Comparison of ENCODE assay signal across 9 cellular contexts in genomic region chr11:119361056-119361787, GRCh38. TPM values are rescaled to one million over a fixed set of nuclear protein-coding genes. Genes with fewer than 3 reads are reported as not detected.
A peak's percentile ranks its signal among the peaks of the same experiment; 100 is the strongest.
DNase-seq lines count a peak whose midpoint lies in the region; ATAC-seq and TF ChIP-seq lines count a peak whose summit lies in the region.
"Had no signal": no experiment of that assay in that cellular context is flagged by ENCODE, and none has a peak within 500 bp of the region (broad histone marks: within the 10 kb centered on the region; RNA-seq: fewer than 3 reads in every experiment).

No MANE protein-coding gene starts in this region.

- DNase-seq in Kasumi-1 (lab: John Stamatoyannopoulos, UW) (peak; percentile 47 to 73), SW 1271 (lab: John Stamatoyannopoulos, UW) (peak; percentile 56 to 83), foreskin keratinocyte (peak; percentile 87 to 90), psoas muscle (peak; percentile 82 to 92)

- H4K20me1 ChIP-seq in DOHH2 (ENCODE audit: control insufficient read depth, insufficient read depth, low read depth, low read length) = no peaks in the 10 kb centered on the region

- 15 to 29% (median 23%) methylated on average over 8 of the region's 8 CpGs for WGBS in psoas muscle, 3 donors

- H3K27ac ChIP-seq in DOHH2 (ENCODE audit: low read depth, low read length) (peak overlapping the region; percentile 63), foreskin keratinocyte (peak overlapping the region; percentile 45), psoas muscle (peak overlapping the region; percentile 97)

- ATAC-seq in foreskin keratinocyte = peak; percentile 91
- ATAC-seq in psoas muscle = peak; percentile 76 to 82 (median 79)
- no peak for ATAC-seq in GM18907 (IDR thresholded peaks at IDR 0.05; ENCODE audit: unreplicated experiment)
- ATAC-seq in HG03565 (IDR thresholded peaks at IDR 0.05; ENCODE audit: unreplicated experiment) = no peak
- ATAC-seq in HG03439 (IDR thresholded peaks at IDR 0.05; ENCODE audit: unreplicated experiment) = no peak

- peaks cover 39% of the 10 kb centered on the region for H3K36me3 ChIP-seq in DOHH2 (ENCODE audit: control insufficient read depth, low read length)
- H3K36me3 ChIP-seq in psoas muscle (ENCODE audit: insufficient read depth in 1 of 2, low read depth in 1 of 2) = peaks cover 8 to 36% of the 10 kb centered on the region in 2 donors

- TF ChIP-seq CTCF in DOHH2 (IDR thresholded peaks at IDR 0.05; ENCODE audit: low read depth, low read length, poor library complexity, severe bottlenecking) (no peak), foreskin keratinocyte (conservative IDR thresholded peaks at IDR 0.05) (peak; percentile 16), psoas muscle (IDR thresholded peaks at IDR 0.05) (no peak)

- H3K4me1 ChIP-seq in DOHH2 (ENCODE audit: control insufficient read depth, low read length) (peaks cover 91% of the 10 kb centered on the region), foreskin keratinocyte (peaks cover 20% of the 10 kb centered on the region), psoas muscle (peaks cover 61% of the 10 kb centered on the region)

- H3K27me3 ChIP-seq in DOHH2 (ENCODE audit: control insufficient read depth, low read length) (peaks cover 6% of the 10 kb centered on the region; the same call in 1 of the 2 replicates), foreskin keratinocyte (peaks cover 32% of the 10 kb centered on the region), psoas muscle (ENCODE audit: insufficient read depth in 3 of 3, low read length in 2 of 3) (no peaks in the 10 kb centered on the region)

- H3K79me2 ChIP-seq in DOHH2 (ENCODE audit: control insufficient read depth, low read length) = peaks cover 35% of the 10 kb centered on the region

- no peaks in the 10 kb centered on the region for H3K9me2 ChIP-seq in DOHH2 (replicated peaks; ENCODE audit: control insufficient read depth, low read length)

- intact Hi-C loops in psoas muscle (cut with DNase I) = no loop called here

- peak overlapping the region; percentile 91 for H3K4me2 ChIP-seq in DOHH2 (ENCODE audit: low read length)

- H3K9me3 ChIP-seq in DOHH2 (ENCODE audit: control insufficient read depth, insufficient read depth, low read length) = no peaks in the 10 kb centered on the region
- H3K9me3 ChIP-seq in psoas muscle = no peaks in the 10 kb centered on the region

- H3K4me3 ChIP-seq in DOHH2 (ENCODE audit: low read length) = peak overlapping the region; percentile 93
- peak overlapping the region; percentile 6 for H3K4me3 ChIP-seq in psoas muscle

- H3F3A ChIP-seq in DOHH2 (ENCODE audit: control insufficient read depth, insufficient read depth) = 0 out of 2 replicates have a peak, but pooled peaks cover 5% of the 10 kb centered on the region

RNA-seq across cellular contexts. Expression of gene MFRP, which starts 14.7 kb away (rescaled TPM):
- total RNA-seq in foreskin keratinocyte = not detected in 2 replicates
- not detected in 2 replicates for polyA plus RNA-seq in foreskin keratinocyte
- total RNA-seq in psoas muscle = not detected
- under 1 TPM in 2 of 3 donors, not detected in 1; 0.01 to 0.05 TPM for polyA plus RNA-seq in psoas muscle
- total RNA-seq: natural killer cell treated with Interleukin-12 subunit alpha and Interleukin-12 subunit beta and Interleukin-15 and Interleukin-18, amount 100 ng/mL, for 72 hours had no signal

RNA-seq across cellular contexts. Expression of gene USP2, which starts 20.3 kb away (rescaled TPM):
- total RNA-seq in foreskin keratinocyte (0.27 and 0.42 TPM in 2 replicates), psoas muscle (100 to 1,000 TPM in 3 of 4 donors, 10 to 100 TPM in 1; 75.8 to 210 (median 156) TPM)
- polyA plus RNA-seq in foreskin keratinocyte (0.26 and 0.45 TPM in 2 replicates), psoas muscle (10 to 100 TPM; 49.0 to 76.4 (median 57.4) TPM)
- total RNA-seq: natural killer cell treated with Interleukin-12 subunit alpha and Interleukin-12 subunit beta and Interleukin-15 and Interleukin-18, amount 100 ng/mL, for 72 hours had no signal

RNA-seq across cellular contexts. Expression of gene C1QTNF5, which starts 20.5 kb away (rescaled TPM):
- total RNA-seq in foreskin keratinocyte (not detected in 2 replicates), psoas muscle (10 to 100 TPM in 1 of 4 donors, 1 to 10 TPM in 3; 5.3 to 11.6 (median 8.8) TPM)
- polyA plus RNA-seq in foreskin keratinocyte (0.03 and 0.07 TPM in 2 replicates), psoas muscle (10 to 100 TPM in 1 of 3 donors, 1 to 10 TPM in 2; 3.2 to 12.0 (median 4.7) TPM)
- total RNA-seq: natural killer cell treated with Interleukin-12 subunit alpha and Interleukin-12 subunit beta and Interleukin-15 and Interleukin-18, amount 100 ng/mL, for 72 hours had no signal

RNA-seq across cellular contexts. Expression of gene RNF26, which starts 26.9 kb away (rescaled TPM):
- total RNA-seq in foreskin keratinocyte = 30.1 and 35.2 TPM in 2 replicates
- polyA plus RNA-seq in foreskin keratinocyte = 41.0 and 49.9 TPM in 2 replicates
- 1 to 10 TPM; 6.1 to 8.8 (median 7.5) TPM for total RNA-seq in psoas muscle
- polyA plus RNA-seq in psoas muscle = 1 to 10 TPM; 5.8 to 8.9 (median 7.1) TPM

RNA-seq across cellular contexts. Expression of gene MCAM, which starts 44.3 kb away (rescaled TPM):
- total RNA-seq in foreskin keratinocyte (25.5 and 34.0 TPM in 2 replicates), psoas muscle (10 to 100 TPM; 24.5 to 71.1 (median 43.6) TPM)
- polyA plus RNA-seq in foreskin keratinocyte (12.5 and 20.2 TPM in 2 replicates), psoas muscle (10 to 100 TPM; 15.4 to 27.4 (median 27.3) TPM)

Comparison
In these comparisons a context has a peak if more than half of its experiments do, and no peak if none do; other contexts are left out.
1. H3K27ac ChIP-seq: peak in every context shown above with its lines; median percentile 97 in psoas muscle; 63 in DOHH2; 45 in foreskin keratinocyte.
2. ATAC-seq: peak in foreskin keratinocyte (single experiment) and psoas muscle (4 of 4); none in GM18907 (single experiment), HG03565 (single experiment) and HG03439 (single experiment).
3. RNA of gene USP2, which starts 20.3 kb away (total RNA-seq): 75.8 to 210 TPM in psoas muscle; 0.27 to 0.42 TPM in foreskin keratinocyte; every median in the first group is over 10 times any median in the second.
4. Peak in every context shown above with its lines, with median percentiles within 50 percentile points of each other: DNase-seq.